In genomic region chr9:130607640-130608420, GRCh38 we compare ENCODE assay signal across 17 cellular contexts. TPM values are rescaled to one million over a fixed set of nuclear protein-coding genes. Genes with fewer than 3 reads are reported as not detected.
DNase-seq lines count a peak whose midpoint lies in the region; ATAC-seq and TF ChIP-seq lines count a peak whose summit lies in the region.
"Had no signal": no experiment of that assay in that cellular context is flagged by ENCODE, and none has a peak within 500 bp of the region (broad histone marks: within the 10 kb centered on the region; RNA-seq: fewer than 3 reads in every experiment).

No MANE protein-coding gene starts in this region.

- H3K4me1 Mint-ChIP-seq in stimulated activated effector memory CD8-positive, alpha-beta T cell treated with anti-CD3 and anti-CD28 coated beads, Interleukin-12 subunit alpha, Interleukin-12 subunit beta, amount 100 ng/mL, for 72 hours, result peaks cover 9% of the 10 kb centered on the region
- H3K4me1 Mint-ChIP-seq: activated T-helper 17 cell treated with anti-CD3 and anti-CD28 coated beads, Interleukin-2, amount 50 U/mL, for 72 hours had no signal

- no peaks in the 10 kb centered on the region for H3K9me3 Mint-ChIP-seq in stimulated activated effector memory CD8-positive, alpha-beta T cell treated with anti-CD3 and anti-CD28 coated beads, Interleukin-12 subunit alpha, Interleukin-12 subunit beta, amount 100 ng/mL, for 72 hours
- H3K9me3 Mint-ChIP-seq: activated T-helper 17 cell treated with anti-CD3 and anti-CD28 coated beads, Interleukin-2, amount 50 U/mL, for 72 hours; neural crest cell had no signal

- no peak for ATAC-seq in HG03139 (IDR thresholded peaks at IDR 0.05; ENCODE audit: unreplicated experiment)
- no peak for ATAC-seq in stimulated activated effector memory CD8-positive, alpha-beta T cell treated with anti-CD3 and anti-CD28 coated beads, Interleukin-12 subunit alpha, Interleukin-12 subunit beta, amount 100 ng/mL, for 72 hours
- ATAC-seq: activated T-helper 17 cell treated with anti-CD3 and anti-CD28 coated beads, Interleukin-2, amount 50 U/mL, for 72 hours; left lung; T-helper 17 cell had no signal

- no peaks in the 10 kb centered on the region for H3K27me3 ChIP-seq in H7 (ENCODE audit: control insufficient read depth, insufficient read depth, low read length)
- H3K27me3 ChIP-seq: ascending aorta, left lung, Peyer's patch had no signal

- H3K4me3 Mint-ChIP-seq in stimulated activated effector memory CD8-positive, alpha-beta T cell treated with anti-CD3 and anti-CD28 coated beads, Interleukin-12 subunit alpha, Interleukin-12 subunit beta, amount 100 ng/mL, for 72 hours, result no peak overlapping the region
- H3K4me3 Mint-ChIP-seq: activated T-helper 17 cell treated with anti-CD3 and anti-CD28 coated beads, Interleukin-2, amount 50 U/mL, for 72 hours; neural crest cell; T-helper 17 cell had no signal

- DNase-seq in AG08395 (ENCODE audit: low spot score), result peak; percentile 47
- peak; percentile 8 for DNase-seq in H7
- DNase-seq in choroid plexus epithelial cell (ENCODE audit: low read depth), result peak; percentile 47
- DNase-seq in medulla oblongata (ENCODE audit: extremely low spot score), result peak; percentile 12
- no peak for DNase-seq in NCI-H82 treated with DMSO at 0.1 percent for 48 hours (lab: John Stamatoyannopoulos, UW; ENCODE audit: unreplicated experiment)
- no peak for DNase-seq in stimulated activated effector memory CD8-positive, alpha-beta T cell treated with anti-CD3 and anti-CD28 coated beads, Interleukin-12 subunit alpha, Interleukin-12 subunit beta, amount 100 ng/mL, for 72 hours (ENCODE audit: low spot score in 2 of 2)
- no peak for DNase-seq in HPDE6-E6E7 (ENCODE audit: extremely low spot score)
- DNase-seq: left lung, NCI-H1436, NCI-H510A treated with DMSO at 0.1 percent for 48 hours, Peyer's patch, T-helper 17 cell, trophoblast cell had no signal

- no peak for TF ChIP-seq CTCF in choroid plexus epithelial cell (conservative IDR thresholded peaks at IDR 0.05; ENCODE audit: low read depth, low read length)

- H3K36me3 Mint-ChIP-seq in stimulated activated effector memory CD8-positive, alpha-beta T cell treated with anti-CD3 and anti-CD28 coated beads, Interleukin-12 subunit alpha, Interleukin-12 subunit beta, amount 100 ng/mL, for 72 hours, result peaks cover 54% of the 10 kb centered on the region

- H3K36me3 ChIP-seq in H7 (replicated peaks; ENCODE audit: control insufficient read depth, insufficient read depth, low read length), result peaks cover 9% of the 10 kb centered on the region

- no peak overlapping the region for H3K27ac Mint-ChIP-seq in stimulated activated effector memory CD8-positive, alpha-beta T cell treated with anti-CD3 and anti-CD28 coated beads, Interleukin-12 subunit alpha, Interleukin-12 subunit beta, amount 100 ng/mL, for 72 hours

- H3K4me3 ChIP-seq in H7 (ENCODE audit: insufficient read depth, low read depth, low read length), result no peak overlapping the region
- H3K4me3 ChIP-seq in choroid plexus epithelial cell (ENCODE audit: low read depth, low read length), result no peak overlapping the region
- H3K4me3 ChIP-seq: ascending aorta, left lung, Peyer's patch had no signal

RNA-seq across cellular contexts. Expression of gene FUBP3, which starts 28.5 kb away (rescaled TPM):
- 43.9 and 56.0 TPM in 2 replicates for total RNA-seq in H7 (2014; rRNA removed; shearing (Covaris generic))

RNA-seq across cellular contexts. Expression of gene PRDM12, which starts 56.6 kb away (rescaled TPM):
- total RNA-seq in H7 (2014; rRNA removed; shearing (Covaris generic)), result 0.11 and 0.31 TPM in 2 replicates
- total RNA-seq: ascending aorta, left lung, T-helper 17 cell had no signal

Comparison
In these comparisons a context has a peak if more than half of its experiments do, and no peak if none do; other contexts are left out.
1. DNase-seq: peak in AG08395 (single experiment), H7 (single experiment), choroid plexus epithelial cell (single experiment) and medulla oblongata (single experiment); none in NCI-H82 treated with DMSO at 0.1 percent for 48 hours (single experiment), stimulated activated effector memory CD8-positive, alpha-beta T cell treated with anti-CD3 and anti-CD28 coated beads, Interleukin-12 subunit alpha, Interleukin-12 subunit beta, amount 100 ng/mL, for 72 hours (0 of 2) and HPDE6-E6E7 (single experiment).